ENCODE assay signal across 1 cellular context in genomic region chr3:128994173-128994512, GRCh38.
TF ChIP-seq lines count a peak whose summit lies in the region.

No MANE protein-coding gene starts in this region.

TF ChIP-seq in K562, 482 proteins besides CTCF, POLR2A, EP300 and RAD21:
- no peak for TF ChIP-seq IRF9 (tag; IDR thresholded peaks at IDR 0.05)
- peak; percentile 46; the same call in 1 of the 2 replicates for TF ChIP-seq VEZF1 (CRISPR knock-in tag; IDR thresholded peaks at IDR 0.05)
- TF ChIP-seq ARID3B (CRISPR knock-in tag; IDR thresholded peaks at IDR 0.05; ENCODE audit: borderline replicate concordance) = no peak
- peak; percentile 21 to 30; a peak in 1 of 4 replicates for TF ChIP-seq NRF1 (conservative IDR thresholded peaks at IDR 0.05 in 1 of 2, IDR thresholded peaks at IDR 0.05 in 1 of 2)
- no peak for TF ChIP-seq ADNP (tag; IDR thresholded peaks at IDR 0.05)
- peak; percentile 82 for TF ChIP-seq ZNF24 (IDR thresholded peaks at IDR 0.05)
- TF ChIP-seq L3MBTL2 (IDR thresholded peaks at IDR 0.05) = no peak
- no peak for TF ChIP-seq ARHGAP35 (IDR thresholded peaks at IDR 0.05; ENCODE audit: partially characterized antibody)
